In genomic region chr2:36366491-36367120, GRCh38 we compare ENCODE assay signal across 14 cellular contexts. TPM values are rescaled to one million over a fixed set of nuclear protein-coding genes. Genes with fewer than 3 reads are reported as not detected.
A peak's percentile ranks its signal among the peaks of the same experiment; 100 is the strongest.
DNase-seq lines count a peak whose midpoint lies in the region; ATAC-seq and TF ChIP-seq lines count a peak whose summit lies in the region.
"Had no signal": no experiment of that assay in that cellular context is flagged by ENCODE, and none has a peak within 500 bp of the region (broad histone marks: within the 10 kb centered on the region; RNA-seq: fewer than 3 reads in every experiment).

No MANE protein-coding gene starts in this region.

- H3K36me3 ChIP-seq in HCT116 (ENCODE audit: control insufficient read depth in 1 of 2, insufficient read depth in 2 of 2, low read length in 2 of 2) (peaks cover 0 to 2% of the 10 kb centered on the region in 2 experiments; a peak in 1 of 4 replicates), ascending aorta (peaks cover 0 to 4% of the 10 kb centered on the region in 2 donors), gastroesophageal sphincter (no peaks in the 10 kb centered on the region), gastrocnemius medialis (no peaks in the 10 kb centered on the region), Peyer's patch (no peaks in the 10 kb centered on the region)

- H3K27me3 ChIP-seq in HCT116 (ENCODE audit: insufficient read depth, low read length) (no peaks in the 10 kb centered on the region), ascending aorta (no peaks in the 10 kb centered on the region), gastroesophageal sphincter (no peaks in the 10 kb centered on the region), gastrocnemius medialis (no peaks in the 10 kb centered on the region), Peyer's patch (no peaks in the 10 kb centered on the region)

- in situ Hi-C loops in gastrocnemius medialis (cut with MboI; ENCODE audit: low sequenced_read_pairs in 4 of 4) = no loop called here

- no peaks in the 10 kb centered on the region for H3K9me3 ChIP-seq in HCT116 (ENCODE audit: control insufficient read depth in 1 of 2, insufficient read depth in 1 of 2, low read depth in 1 of 2, low read length in 2 of 2)
- no peaks in the 10 kb centered on the region for H3K9me3 ChIP-seq in ascending aorta
- H3K9me3 ChIP-seq in gastroesophageal sphincter = no peaks in the 10 kb centered on the region
- H3K9me3 ChIP-seq in gastrocnemius medialis = no peaks in the 10 kb centered on the region
- no peaks in the 10 kb centered on the region for H3K9me3 ChIP-seq in Peyer's patch

- H3K4me1 ChIP-seq in HCT116 (ENCODE audit: control insufficient read depth in 1 of 2, insufficient read depth in 2 of 2, low read length in 2 of 2) (peaks cover 61 to 86% of the 10 kb centered on the region in 2 experiments), ascending aorta (peaks cover 20 to 85% of the 10 kb centered on the region in 2 donors), gastroesophageal sphincter (peaks cover 37 to 100% (median 55%) of the 10 kb centered on the region in 3 donors), gastrocnemius medialis (peaks cover 95 to 98% of the 10 kb centered on the region in 2 donors), Peyer's patch (peaks cover 0 to 33% (median 0%) of the 10 kb centered on the region in 4 donors)

- H3K27ac ChIP-seq in HCT116 (ENCODE audit: low read depth, low read length) (no peak overlapping the region), ascending aorta (peak overlapping the region; percentile 47 to 50), gastroesophageal sphincter (peak overlapping the region in 3 of 4 donors; percentile 3 to 22 (median 21)), gastrocnemius medialis (peak overlapping the region; percentile 72 to 97 (median 74)), Peyer's patch (no peak overlapping the region)

- POLR2A ChIA-PET in HCT116 (lab: Charles Lee) = interaction anchor here (0.8 kb wide), 1 partner anchor 10 kb away, joined by 3 read pairs; no protein-coding TSS in a partner anchor
- POLR2A ChIA-PET in activated CD4-positive, alpha-beta memory T cell treated with anti-CD3 and anti-CD28 coated beads for 36 hours (lab: Charles Lee) = no interaction called here

- BruUV-seq in HCT116 (replicated peaks; lab: Mats Ljungman, UMichigan) = no TSS peak

- H3K27ac Mint-ChIP-seq in activated CD4-positive, alpha-beta memory T cell treated with anti-CD3 and anti-CD28 coated beads for 36 hours = no peak overlapping the region
- H3K27ac Mint-ChIP-seq: CD4-positive, alpha-beta T cell; stimulated activated memory B cell treated with anti-CD40 and anti-IgM and Interleukin-4, amounts not matched to agents 10 μg/mL and 1 μg/mL and 100 μg/mL, for 72 hours had no signal

- no peaks in the 10 kb centered on the region for H3K27me3 Mint-ChIP-seq in activated CD4-positive, alpha-beta memory T cell treated with anti-CD3 and anti-CD28 coated beads for 36 hours

- no peak for TF ChIP-seq EP300 in gastroesophageal sphincter (IDR thresholded peaks at IDR 0.05)

- RAD21 ChIA-PET in HCT116 (lab: Charles Lee; ENCODE audit: low non-redundant PET in 1 of 2, low total read pairs in 2 of 2, uncharacterized antibody in 2 of 2, unreplicated experiment in 2 of 2) = no interaction called here

- CTCF ChIA-PET in HCT116 (lab: Charles Lee) = interaction anchor here (1.5 kb wide), 1 partner anchor 11 kb away, joined by 4 read pairs; no protein-coding TSS in a partner anchor
- CTCF ChIA-PET in activated CD4-positive, alpha-beta memory T cell treated with anti-CD3 and anti-CD28 coated beads for 36 hours (lab: Charles Lee) = interaction anchor here (1.3 to 1.5 kb wide), 2 partner anchors 14 to 16 kb away, joined by 3 to 4 read pairs; no protein-coding TSS in a partner anchor

- H3K4me3 ChIP-seq in HCT116 (replicated peaks in 1 of 2; ENCODE audit: low read depth in 1 of 2, low read length in 2 of 2) (no peak overlapping the region), ascending aorta (no peak overlapping the region), gastroesophageal sphincter (no peak overlapping the region), gastrocnemius medialis (peak overlapping the region in 3 of 4 donors; percentile 1 to 38 (median 5)), Peyer's patch (no peak overlapping the region)

- H4K20me1 ChIP-seq in HCT116 (ENCODE audit: insufficient read depth) = no peaks in the 10 kb centered on the region

- no peak for TF ChIP-seq POLR2A in HCT116 (IDR thresholded peaks at IDR 0.05; ENCODE audit: borderline replicate concordance, extremely low read depth, insufficient read depth, insufficient read length)
- TF ChIP-seq POLR2A in gastroesophageal sphincter (IDR thresholded peaks at IDR 0.05) = no peak
- no peak for TF ChIP-seq POLR2A in gastrocnemius medialis (IDR thresholded peaks at IDR 0.05)
- TF ChIP-seq POLR2A in Peyer's patch (IDR thresholded peaks at IDR 0.05) = no peak

- no peaks in the 10 kb centered on the region for H3K4me1 Mint-ChIP-seq in activated CD4-positive, alpha-beta memory T cell treated with anti-CD3 and anti-CD28 coated beads for 36 hours (ENCODE audit: low read depth)
- H3K4me1 Mint-ChIP-seq: stimulated activated memory B cell treated with anti-CD40 and anti-IgM and Interleukin-4, amounts not matched to agents 10 μg/mL and 1 μg/mL and 100 μg/mL, for 72 hours had no signal

- H3K9ac ChIP-seq in HCT116 (ENCODE audit: low read length) = no peak overlapping the region; the same call in 1 of the 2 replicates

- no peak for TF ChIP-seq RAD21 in HCT116 (IDR thresholded peaks at IDR 0.05; ENCODE audit: low read depth)

- no peaks in the 10 kb centered on the region for H3K9me3 Mint-ChIP-seq in activated CD4-positive, alpha-beta memory T cell treated with anti-CD3 and anti-CD28 coated beads for 36 hours
- H3K9me3 Mint-ChIP-seq: CD4-positive, alpha-beta T cell; stimulated activated memory B cell treated with anti-CD40 and anti-IgM and Interleukin-4, amounts not matched to agents 10 μg/mL and 1 μg/mL and 100 μg/mL, for 72 hours had no signal

- no peak overlapping the region for H3K4me3 Mint-ChIP-seq in activated CD4-positive, alpha-beta memory T cell treated with anti-CD3 and anti-CD28 coated beads for 36 hours
- H3K4me3 Mint-ChIP-seq: CD4-positive, alpha-beta T cell; stimulated activated memory B cell treated with anti-CD40 and anti-IgM and Interleukin-4, amounts not matched to agents 10 μg/mL and 1 μg/mL and 100 μg/mL, for 72 hours had no signal

- H3K4me2 ChIP-seq in HCT116 (ENCODE audit: low read length) = peak overlapping the region; percentile 52

- H3K79me2 ChIP-seq in HCT116 (ENCODE audit: insufficient read depth, low read length) = peaks cover 99% of the 10 kb centered on the region

- no peak for TF ChIP-seq CTCF in HCT116 (IDR thresholded peaks at IDR 0.05 in 2 of 3, conservative IDR thresholded peaks at IDR 0.05 in 1 of 3; ENCODE audit: borderline replicate concordance in 1 of 3, insufficient read depth in 1 of 3, low read depth in 2 of 3, low read length in 2 of 3)
- no peak for TF ChIP-seq CTCF in ascending aorta (IDR thresholded peaks at IDR 0.05)
- no peak for TF ChIP-seq CTCF in gastroesophageal sphincter (IDR thresholded peaks at IDR 0.05)
- TF ChIP-seq CTCF in gastrocnemius medialis (IDR thresholded peaks at IDR 0.05 in 4 of 5, conservative IDR thresholded peaks at IDR 0.05 in 1 of 5) = no peak
- no peak for TF ChIP-seq CTCF in Peyer's patch (IDR thresholded peaks at IDR 0.05)

- WGBS in gastroesophageal sphincter (ENCODE audit: low coverage in 1 of 2), 2 donors = 44 to 68% methylated on average over 3 of the region's 3 CpGs

- no peaks in the 10 kb centered on the region for H3K9me2 ChIP-seq in HCT116 (ENCODE audit: insufficient read depth)

- ATAC-seq in HCT116 (no peak), gastroesophageal sphincter (no peak), gastrocnemius medialis (peak in 1 of 2 donors; percentile 37), GM21423 (IDR thresholded peaks at IDR 0.05; ENCODE audit: unreplicated experiment) (no peak)
- ATAC-seq: stimulated activated memory B cell treated with anti-CD40 and anti-IgM and Interleukin-4, amounts not matched to agents 10 μg/mL and 1 μg/mL and 100 μg/mL, for 72 hours had no signal

- intact Hi-C loops in HCT116 (cut with micrococcal nuclease) = no loop called here
- intact Hi-C loops in ascending aorta (cut with DNase I) = loop anchor here (5.0 kb wide), 1 partner anchor 36 kb away; no protein-coding TSS in a partner anchor
- intact Hi-C loops in gastrocnemius medialis (cut with DNase I; ENCODE audit: low total_unique reads) = no loop called here
- intact Hi-C loops in activated CD4-positive, alpha-beta memory T cell treated with anti-CD3 and anti-CD28 coated beads for 36 hours (cut with micrococcal nuclease) = no loop called here

- no peaks in the 10 kb centered on the region for H3K36me3 Mint-ChIP-seq in activated CD4-positive, alpha-beta memory T cell treated with anti-CD3 and anti-CD28 coated beads for 36 hours
- H3K36me3 Mint-ChIP-seq: stimulated activated memory B cell treated with anti-CD40 and anti-IgM and Interleukin-4, amounts not matched to agents 10 μg/mL and 1 μg/mL and 100 μg/mL, for 72 hours had no signal

- no peak for DNase-seq in HCT116 (ENCODE audit: low read depth, low spot score)
- DNase-seq in ascending aorta (ENCODE audit: low spot score in 2 of 2) = no peak
- no peak for DNase-seq in gastrocnemius medialis
- no peak for DNase-seq in activated CD4-positive, alpha-beta memory T cell treated with anti-CD3 and anti-CD28 coated beads for 36 hours
- DNase-seq in Peyer's patch = no peak
- no peak for DNase-seq in anterior cingulate cortex (lab: John Stamatoyannopoulos, UW)
- DNase-seq: activated CD4-positive, alpha-beta T cell treated with anti-CD3 and anti-CD28 coated beads for 1 hour; CD4-positive, alpha-beta T cell; NCI-H1436; NCI-H748 treated with DMSO at 0.1 percent for 48 hours; nucleus accumbens had no signal

- no peak overlapping the region for H2AFZ ChIP-seq in HCT116 (ENCODE audit: low read depth, low read length, poor library complexity, severe bottlenecking)

TF ChIP-seq in HCT116, 20 proteins besides CTCF, POLR2A, EP300 and RAD21 (continues in another document):
- TF ChIP-seq MAX (IDR thresholded peaks at IDR 0.05) (no peak), CBX3 (IDR thresholded peaks at IDR 0.05; ENCODE audit: low read depth) (no peak), JUND (IDR thresholded peaks at IDR 0.05) (no peak), FOSL1 (IDR thresholded peaks at IDR 0.05; ENCODE audit: low read depth) (no peak), ZFX (IDR thresholded peaks at IDR 0.05) (no peak)

RNA-seq across cellular contexts. Expression of gene CRIM1, which starts 11.0 kb away (rescaled TPM):
- total RNA-seq in HCT116 (2021; ENCODE audit: unreplicated experiment) = 27.2 TPM
- 11.8 and 12.1 TPM in 2 replicates for polyA plus RNA-seq in HCT116 (2012)
- 273 TPM for total RNA-seq in ascending aorta
- 100 to 1,000 TPM; 150 to 342 (median 203) TPM for total RNA-seq in gastroesophageal sphincter
- total RNA-seq in gastrocnemius medialis = 100 to 1,000 TPM in 2 of 4 donors, 10 to 100 TPM in 2; 93.2 to 194 (median 119) TPM
- total RNA-seq in activated CD4-positive, alpha-beta memory T cell treated with anti-CD3 and anti-CD28 coated beads for 36 hours = 1 to 10 TPM; 5.3 to 5.5 TPM
- 100 to 1,000 TPM in 1 of 4 donors, 10 to 100 TPM in 3; 29.9 to 181 (median 63.6) TPM for total RNA-seq in Peyer's patch

Comparison
In these comparisons a context has a peak if more than half of its experiments do, and no peak if none do; other contexts are left out.
1. H3K27ac ChIP-seq: peak in ascending aorta (2 of 2), gastroesophageal sphincter (3 of 4) and gastrocnemius medialis (4 of 4); none in HCT116 (single experiment) and Peyer's patch (0 of 4).
2. H3K4me3 ChIP-seq: peak in gastrocnemius medialis (3 of 4); none in HCT116 (0 of 2), ascending aorta (0 of 2), gastroesophageal sphincter (0 of 2) and Peyer's patch (0 of 4).